Comparison of ENCODE assay signal across 19 cellular contexts in the genomic region with DNA sequence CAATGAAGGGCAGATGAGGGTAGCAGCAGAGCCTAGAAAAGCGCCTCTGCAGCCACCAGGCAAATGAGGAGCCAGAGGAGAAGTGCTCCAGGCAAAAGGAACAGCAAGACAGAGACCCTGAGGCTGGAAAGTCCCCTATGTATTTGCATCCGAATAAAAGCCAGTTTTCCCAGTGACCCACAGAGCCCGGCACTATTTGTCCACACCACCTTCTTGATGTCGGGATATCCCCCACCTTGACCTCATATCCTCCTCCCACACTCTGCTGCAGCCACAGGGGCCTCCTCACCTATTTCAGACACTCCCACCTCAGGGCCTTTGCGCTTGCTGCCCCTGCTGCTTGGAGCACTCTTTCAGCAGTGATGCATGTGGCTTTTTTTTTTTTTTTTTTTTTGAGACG. TPM values are rescaled to one million over a fixed set of nuclear protein-coding genes. Genes with fewer than 3 reads are reported as not detected.
A peak's percentile ranks its signal among the peaks of the same experiment; 100 is the strongest.
DNase-seq lines count a peak whose midpoint lies in the region; ATAC-seq and TF ChIP-seq lines count a peak whose summit lies in the region.
"Had no signal": no experiment of that assay in that cellular context is flagged by ENCODE, and none has a peak within 500 bp of the region (broad histone marks: within the 10 kb centered on the region; RNA-seq: fewer than 3 reads in every experiment).

No MANE protein-coding gene starts in this region.

- peak overlapping the region; percentile 23 for H3K27ac Mint-ChIP-seq in activated CD4-positive, alpha-beta memory T cell treated with anti-CD3 and anti-CD28 coated beads for 36 hours
- H3K27ac Mint-ChIP-seq in activated CD4-positive, alpha-beta memory T cell treated with anti-CD3 and anti-CD28 coated beads, Interleukin-2, amount 10 ng/mL, durations not matched to agents 7 days and 5 days, result no peak overlapping the region
- peak overlapping the region; percentile 27 for H3K27ac Mint-ChIP-seq in T-helper 17 cell
- H3K27ac Mint-ChIP-seq in naive thymus-derived CD8-positive, alpha-beta T cell, result peak overlapping the region in 6 of 10 donors; percentile 15 to 90 (median 40)

- ATAC-seq in T-helper 17 cell, result no peak
- no peak for ATAC-seq in naive thymus-derived CD8-positive, alpha-beta T cell
- no peak for ATAC-seq in GM19328 (IDR thresholded peaks at IDR 0.05; ENCODE audit: unreplicated experiment)
- ATAC-seq in HG02970 (IDR thresholded peaks at IDR 0.05; ENCODE audit: low FRiP score, unreplicated experiment), result no peak
- ATAC-seq: K562, PC-3 had no signal

- H3K4me3 Mint-ChIP-seq in activated CD4-positive, alpha-beta memory T cell treated with anti-CD3 and anti-CD28 coated beads for 36 hours, result no peak overlapping the region
- H3K4me3 Mint-ChIP-seq in activated CD4-positive, alpha-beta memory T cell treated with anti-CD3 and anti-CD28 coated beads, Interleukin-2, amount 10 ng/mL, durations not matched to agents 7 days and 5 days, result no peak overlapping the region
- H3K4me3 Mint-ChIP-seq in T-helper 17 cell, result no peak overlapping the region
- H3K4me3 Mint-ChIP-seq in naive thymus-derived CD8-positive, alpha-beta T cell, result peak overlapping the region in 1 of 10 donors; percentile 10

- H3K36me3 Mint-ChIP-seq in activated CD4-positive, alpha-beta memory T cell treated with anti-CD3 and anti-CD28 coated beads for 36 hours, result peaks cover 36% of the 10 kb centered on the region
- peaks cover 59% of the 10 kb centered on the region for H3K36me3 Mint-ChIP-seq in activated CD4-positive, alpha-beta memory T cell treated with anti-CD3 and anti-CD28 coated beads, Interleukin-2, amount 10 ng/mL, durations not matched to agents 7 days and 5 days (ENCODE audit: low read depth)
- H3K36me3 Mint-ChIP-seq in T-helper 17 cell (ENCODE audit: low read depth), result no peaks in the 10 kb centered on the region
- peaks cover 0 to 63% (median 8%) of the 10 kb centered on the region in 3 donors for H3K36me3 Mint-ChIP-seq in naive thymus-derived CD8-positive, alpha-beta T cell

- H3K4me3 ChIP-seq in GM12865 (ENCODE audit: low read depth, low read length), result no peak overlapping the region
- H3K4me3 ChIP-seq: K562, SJSA1 had no signal

- POLR2A ChIA-PET in activated CD4-positive, alpha-beta memory T cell treated with anti-CD3 and anti-CD28 coated beads for 36 hours (lab: Charles Lee), result no interaction called here
- POLR2A ChIA-PET in activated CD4-positive, alpha-beta memory T cell treated with anti-CD3 and anti-CD28 coated beads, Interleukin-2, amount 10 ng/mL, durations not matched to agents 7 days and 5 days (lab: Charles Lee), result interaction anchor here (1.0 to 9.8 kb wide), 2 partner anchors 16 to 103 kb away, joined by 3 to 141 read pairs; a partner anchor contains a TSS
- POLR2A ChIA-PET in naive thymus-derived CD8-positive, alpha-beta T cell (lab: Charles Lee), result interaction anchor here (5.1 to 8.1 kb wide), 2 partner anchors 12 to 19 kb away, joined by 35 to 159 read pairs; a partner anchor contains a TSS

- TF ChIP-seq CTCF in GM12865 (IDR thresholded peaks at IDR 0.05; ENCODE audit: insufficient read depth, low read depth, low read length, missing control alignments), result no peak

- no peaks in the 10 kb centered on the region for H3K27me3 Mint-ChIP-seq in activated CD4-positive, alpha-beta memory T cell treated with anti-CD3 and anti-CD28 coated beads for 36 hours
- H3K27me3 Mint-ChIP-seq in activated CD4-positive, alpha-beta memory T cell treated with anti-CD3 and anti-CD28 coated beads, Interleukin-2, amount 10 ng/mL, durations not matched to agents 7 days and 5 days, result no peaks in the 10 kb centered on the region
- no peaks in the 10 kb centered on the region for H3K27me3 Mint-ChIP-seq in T-helper 17 cell
- no peaks in the 10 kb centered on the region for H3K27me3 Mint-ChIP-seq in naive thymus-derived CD8-positive, alpha-beta T cell

- intact Hi-C loops in activated CD4-positive, alpha-beta memory T cell treated with anti-CD3 and anti-CD28 coated beads for 36 hours (cut with micrococcal nuclease), result no loop called here

- peaks cover 29% of the 10 kb centered on the region for H3K4me1 Mint-ChIP-seq in activated CD4-positive, alpha-beta memory T cell treated with anti-CD3 and anti-CD28 coated beads for 36 hours (ENCODE audit: low read depth)
- peaks cover 44% of the 10 kb centered on the region for H3K4me1 Mint-ChIP-seq in activated CD4-positive, alpha-beta memory T cell treated with anti-CD3 and anti-CD28 coated beads, Interleukin-2, amount 10 ng/mL, durations not matched to agents 7 days and 5 days
- H3K4me1 Mint-ChIP-seq in T-helper 17 cell, result peaks cover 20% of the 10 kb centered on the region
- H3K4me1 Mint-ChIP-seq in naive thymus-derived CD8-positive, alpha-beta T cell, result peaks cover 13 to 59% (median 43%) of the 10 kb centered on the region in 4 donors

- no peaks in the 10 kb centered on the region for H3K9me3 Mint-ChIP-seq in activated CD4-positive, alpha-beta memory T cell treated with anti-CD3 and anti-CD28 coated beads for 36 hours
- H3K9me3 Mint-ChIP-seq in activated CD4-positive, alpha-beta memory T cell treated with anti-CD3 and anti-CD28 coated beads, Interleukin-2, amount 10 ng/mL, durations not matched to agents 7 days and 5 days, result no peaks in the 10 kb centered on the region
- peaks cover 0 to 2% (median 0%) of the 10 kb centered on the region in 9 donors for H3K9me3 Mint-ChIP-seq in naive thymus-derived CD8-positive, alpha-beta T cell

- no peak for DNase-seq in activated CD4-positive, alpha-beta memory T cell treated with anti-CD3 and anti-CD28 coated beads for 36 hours
- DNase-seq in activated CD4-positive, alpha-beta memory T cell treated with anti-CD3 and anti-CD28 coated beads, Interleukin-2, amount 10 ng/mL, durations not matched to agents 7 days and 5 days, result no peak
- DNase-seq in GM12865 (ENCODE audit: low read depth) (peak; percentile 45), T-helper 17 cell (no peak), NCI-H146 (lab: John Stamatoyannopoulos, UW) (no peak)
- DNase-seq in naive thymus-derived CD8-positive, alpha-beta T cell, result no peak
- DNase-seq: 8988T, DND-41, MV-4-11, NCI-H1417 treated with DMSO at 0.1 percent for 48 hours, NCI-H2029 treated with DMSO at 0.1 percent for 48 hours, NCI-H510A, NCI-H82, PC-3 had no signal

- CTCF ChIA-PET in activated CD4-positive, alpha-beta memory T cell treated with anti-CD3 and anti-CD28 coated beads for 36 hours (lab: Charles Lee), result no interaction called here
- CTCF ChIA-PET in activated CD4-positive, alpha-beta memory T cell treated with anti-CD3 and anti-CD28 coated beads, Interleukin-2, amount 10 ng/mL, durations not matched to agents 7 days and 5 days (lab: Charles Lee), result interaction anchor here (1.2 to 6.3 kb wide), 2 partner anchors 16 to 23 kb away, joined by 3 to 73 read pairs; a partner anchor contains a TSS

- H3K9me3 ChIP-seq in T-helper 17 cell (ENCODE audit: control insufficient read depth, low read length, poor library complexity, severe bottlenecking), result no peaks in the 10 kb centered on the region
- H3K9me3 ChIP-seq: SJSA1 had no signal

RNA-seq across cellular contexts. Expression of a gene that starts 6.6 kb away (rescaled TPM):
- total RNA-seq in activated CD4-positive, alpha-beta memory T cell treated with anti-CD3 and anti-CD28 coated beads for 36 hours, result 10 to 100 TPM; 23.8 to 26.7 TPM
- total RNA-seq in activated CD4-positive, alpha-beta memory T cell treated with anti-CD3 and anti-CD28 coated beads, Interleukin-2, amount 10 ng/mL, durations not matched to agents 7 days and 5 days, result 10 to 100 TPM; 38.1 to 39.2 TPM
- total RNA-seq in T-helper 17 cell, result 10 to 100 TPM; 70.6 to 70.7 TPM
- 10 to 100 TPM; 52.0 to 53.4 TPM for total RNA-seq in naive thymus-derived CD8-positive, alpha-beta T cell
- 10 to 100 TPM in 2 of 3 donors, 1 to 10 TPM in 1; 9.2 to 19.3 (median 12.2) TPM for polyA plus RNA-seq in naive thymus-derived CD8-positive, alpha-beta T cell

RNA-seq across cellular contexts. Expression of a gene that starts 15.5 kb away (rescaled TPM):
- 10 to 100 TPM; 46.2 to 52.3 TPM for total RNA-seq in activated CD4-positive, alpha-beta memory T cell treated with anti-CD3 and anti-CD28 coated beads for 36 hours
- 10 to 100 TPM; 45.5 TPM for total RNA-seq in activated CD4-positive, alpha-beta memory T cell treated with anti-CD3 and anti-CD28 coated beads, Interleukin-2, amount 10 ng/mL, durations not matched to agents 7 days and 5 days
- total RNA-seq in T-helper 17 cell, result 10 to 100 TPM; 33.9 to 43.7 TPM
- 10 to 100 TPM; 57.8 to 68.4 TPM for total RNA-seq in naive thymus-derived CD8-positive, alpha-beta T cell
- polyA plus RNA-seq in naive thymus-derived CD8-positive, alpha-beta T cell, result 10 to 100 TPM; 12.8 to 46.9 (median 20.9) TPM

RNA-seq across cellular contexts. Expression of a gene that starts 18.4 kb away (rescaled TPM):
- 10 to 100 TPM; 68.6 to 68.8 TPM for total RNA-seq in activated CD4-positive, alpha-beta memory T cell treated with anti-CD3 and anti-CD28 coated beads for 36 hours
- 10 to 100 TPM; 85.4 to 89.4 TPM for total RNA-seq in activated CD4-positive, alpha-beta memory T cell treated with anti-CD3 and anti-CD28 coated beads, Interleukin-2, amount 10 ng/mL, durations not matched to agents 7 days and 5 days
- 10 to 100 TPM; 71.0 to 83.3 TPM for total RNA-seq in T-helper 17 cell
- 10 to 100 TPM; 27.2 to 28.1 TPM for total RNA-seq in naive thymus-derived CD8-positive, alpha-beta T cell
- 100 to 1,000 TPM in 2 of 3 donors, 10 to 100 TPM in 1; 81.6 to 145 (median 108) TPM for polyA plus RNA-seq in naive thymus-derived CD8-positive, alpha-beta T cell

RNA-seq across cellular contexts. Expression of a gene that starts 33.1 kb away (rescaled TPM):
- under 1 TPM; 0.12 to 0.40 TPM for total RNA-seq in activated CD4-positive, alpha-beta memory T cell treated with anti-CD3 and anti-CD28 coated beads for 36 hours
- total RNA-seq in activated CD4-positive, alpha-beta memory T cell treated with anti-CD3 and anti-CD28 coated beads, Interleukin-2, amount 10 ng/mL, durations not matched to agents 7 days and 5 days, result under 1 TPM; 0.63 to 0.68 TPM
- total RNA-seq in T-helper 17 cell, result 1 to 10 TPM in 1 of 2 donors, under 1 TPM in 1; 0.50 to 1.3 TPM
- under 1 TPM; 0.81 to 0.85 TPM for total RNA-seq in naive thymus-derived CD8-positive, alpha-beta T cell
- polyA plus RNA-seq in naive thymus-derived CD8-positive, alpha-beta T cell, result 10 to 100 TPM in 1 of 3 donors, 1 to 10 TPM in 1, under 1 TPM in 1; 0.99 to 77.2 (median 2.1) TPM

RNA-seq across cellular contexts. Expression of a gene that starts 36.8 kb away (rescaled TPM):
- total RNA-seq in activated CD4-positive, alpha-beta memory T cell treated with anti-CD3 and anti-CD28 coated beads for 36 hours, result not detected
- not detected for total RNA-seq in activated CD4-positive, alpha-beta memory T cell treated with anti-CD3 and anti-CD28 coated beads, Interleukin-2, amount 10 ng/mL, durations not matched to agents 7 days and 5 days
- total RNA-seq in T-helper 17 cell, result 1 to 10 TPM in 1 of 2 donors, not detected in 1; 2.0 TPM
- total RNA-seq in naive thymus-derived CD8-positive, alpha-beta T cell, result not detected
- under 1 TPM in 1 of 3 donors, not detected in 2; 0.25 TPM for polyA plus RNA-seq in naive thymus-derived CD8-positive, alpha-beta T cell
- polyA plus RNA-seq: BJ had no signal
